In the genomic region with DNA sequence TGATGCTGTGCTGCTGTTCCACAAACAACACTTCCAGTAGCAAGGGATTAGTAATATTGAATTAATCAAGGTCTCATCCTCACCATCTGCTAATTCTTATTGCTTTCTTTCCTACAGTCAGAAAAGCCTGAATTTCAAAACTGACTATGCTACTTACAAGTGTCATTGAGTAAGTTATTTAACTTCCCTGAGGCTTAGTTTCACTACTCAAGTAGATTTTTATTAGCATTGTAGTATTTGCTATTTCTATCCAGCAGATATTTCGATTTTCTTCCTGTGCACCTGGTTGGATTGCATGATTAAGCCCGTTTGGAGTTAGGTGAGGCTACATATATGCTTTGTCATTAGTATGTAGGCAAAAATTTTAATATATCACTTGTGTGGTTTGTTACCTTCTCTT, we compare ENCODE assay signal across 23 cellular contexts.
"Had no signal": no experiment of that assay in that cellular context is flagged by ENCODE, and none has a peak within 500 bp of the region (broad histone marks: within the 10 kb centered on the region; RNA-seq: fewer than 3 reads in every experiment).

No MANE protein-coding gene starts in this region.

- H3K4me1 ChIP-seq: esophagus muscularis mucosa, foreskin keratinocyte, gastroesophageal sphincter, heart left ventricle had no signal

- H3K36me3 ChIP-seq: esophagus muscularis mucosa, gastroesophageal sphincter, heart left ventricle, lower lobe of right lung had no signal

- DNase-seq: dermis blood vessel endothelial cell; dorsolateral prefrontal cortex; effector CD4-positive, alpha-beta T cell; effector memory CD4-positive, alpha-beta T cell; foreskin keratinocyte; heart left ventricle; hypothalamus; immature natural killer cell; islet precursor cell; kidney; kidney glomerular epithelial cell; left colon; left ventricle myocardium superior; lower lobe of right lung; mammary epithelial cell; mesendoderm; midbrain; naive thymus-derived CD4-positive, alpha-beta T cell had no signal

- ATAC-seq: foreskin keratinocyte; gastroesophageal sphincter; heart left ventricle; left colon; left lobe of liver; left ventricle myocardium superior; naive thymus-derived CD4-positive, alpha-beta T cell had no signal

- H3K27me3 ChIP-seq: dorsolateral prefrontal cortex, esophagus muscularis mucosa, foreskin keratinocyte, gastroesophageal sphincter, heart left ventricle, hepatocyte had no signal

- H3K4me3 ChIP-seq: coronary artery, dorsolateral prefrontal cortex, esophagus muscularis mucosa, gastroesophageal sphincter, heart left ventricle, hepatocyte, lower lobe of right lung had no signal

- H3K27ac ChIP-seq: coronary artery, dorsolateral prefrontal cortex, esophagus muscularis mucosa, foreskin keratinocyte, gastroesophageal sphincter, heart left ventricle, hepatocyte, lower lobe of right lung had no signal

- H3K9me3 ChIP-seq: esophagus muscularis mucosa, gastroesophageal sphincter, heart left ventricle, lower lobe of right lung had no signal
